Comparison of ENCODE assay signal across 21 cellular contexts in the genomic region with DNA sequence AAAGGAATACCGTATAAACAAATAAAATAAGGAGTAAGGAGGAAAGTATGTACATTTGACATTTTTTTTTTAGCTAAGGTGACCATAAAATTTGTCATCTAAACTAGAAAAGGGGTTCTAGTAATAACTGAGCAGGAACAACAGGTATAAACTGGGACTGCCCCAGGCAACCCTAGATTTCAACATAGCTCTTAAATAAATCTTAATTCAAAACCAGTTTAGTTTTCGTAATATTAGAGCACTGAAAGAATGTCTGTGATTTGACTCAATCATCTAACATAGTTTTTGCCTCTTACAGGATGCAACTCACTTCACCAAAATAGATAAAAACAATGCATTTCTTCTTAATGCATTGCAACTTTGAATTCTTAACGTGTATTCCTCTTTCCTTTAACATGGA.
DNase-seq lines count a peak whose midpoint lies in the region; ATAC-seq and TF ChIP-seq lines count a peak whose summit lies in the region.
"Had no signal": no experiment of that assay in that cellular context is flagged by ENCODE, and none has a peak within 500 bp of the region (broad histone marks: within the 10 kb centered on the region; RNA-seq: fewer than 3 reads in every experiment).

No MANE protein-coding gene starts in this region.

- TF ChIP-seq EP300 in gastroesophageal sphincter (IDR thresholded peaks at IDR 0.05) = no peak

- no peak overlapping the region for H2AFZ ChIP-seq in mammary epithelial cell (ENCODE audit: low read depth, low read length)

- H3K9ac ChIP-seq in mammary epithelial cell (ENCODE audit: insufficient read depth, low read length) = peak overlapping the region; percentile 68

- H3K4me3 ChIP-seq in left ventricle myocardium inferior (no peak overlapping the region), heart right ventricle (no peak overlapping the region), mammary epithelial cell (replicated peaks in 1 of 3; ENCODE audit: insufficient read depth in 1 of 3, low read depth in 2 of 3, low read length in 3 of 3) (peak overlapping the region in 2 of 3 experiments; percentile 4 to 15), gastroesophageal sphincter (no peak overlapping the region), WERI-Rb-1 (ENCODE audit: low read depth, low read length) (no peak overlapping the region)

- H3K27me3 ChIP-seq in left ventricle myocardium inferior (ENCODE audit: low read depth) = no peaks in the 10 kb centered on the region
- H3K27me3 ChIP-seq in heart right ventricle = no peaks in the 10 kb centered on the region
- no peaks in the 10 kb centered on the region for H3K27me3 ChIP-seq in mammary epithelial cell (ENCODE audit: insufficient read depth, low read length)
- no peaks in the 10 kb centered on the region for H3K27me3 ChIP-seq in gastroesophageal sphincter
- H3K27me3 ChIP-seq in WERI-Rb-1 (ENCODE audit: insufficient read depth, low read depth, severe bottlenecking) = no peaks in the 10 kb centered on the region

- H3K4me1 Mint-ChIP-seq in naive thymus-derived CD8-positive, alpha-beta T cell = no peaks in the 10 kb centered on the region
- H3K4me1 Mint-ChIP-seq: activated naive CD4-positive, alpha-beta T cell treated with anti-CD3 and anti-CD28 coated beads, Interleukin-2, amount 50 U/mL, for 24 hours had no signal

- peak overlapping the region; percentile 57 for H3K4me2 ChIP-seq in mammary epithelial cell (ENCODE audit: insufficient read depth, low read depth, low read length)

- no TSS peak for BruUV-seq in mammary epithelial cell (replicated peaks; lab: Mats Ljungman, UMichigan)

- no peak for DNase-seq in left ventricle myocardium inferior
- DNase-seq in heart right ventricle = no peak
- DNase-seq in mammary epithelial cell = peak; percentile 66
- no peak for DNase-seq in effector CD8-positive, alpha-beta T cell (lab: John Stamatoyannopoulos, UW)
- DNase-seq in naive thymus-derived CD8-positive, alpha-beta T cell = no peak
- DNase-seq in caudate nucleus (lab: John Stamatoyannopoulos, UW) = no peak
- no peak for DNase-seq in WERI-Rb-1
- DNase-seq: 8988T; activated CD4-positive, alpha-beta T cell treated with anti-CD3 and anti-CD28 coated beads for 48 hours; dermis blood vessel endothelial cell; DMS79 treated with DMSO at 0.1 percent for 48 hours; GDM1; glutamatergic neuron; NCI-H146; NCI-H2107; NCI-H748 treated with DMSO at 0.1 percent for 48 hours; stimulated activated CD4-positive, alpha-beta T cell treated with anti-CD3 and anti-CD28 coated beads, Interleukin-4, amount 100 ng/mL, for 1 hour had no signal

- TF ChIP-seq CTCF in left ventricle myocardium inferior (IDR thresholded peaks at IDR 0.05; ENCODE audit: borderline replicate concordance) (no peak), heart right ventricle (IDR thresholded peaks at IDR 0.05) (no peak), mammary epithelial cell (conservative IDR thresholded peaks at IDR 0.05 in 1 of 2, IDR thresholded peaks at IDR 0.05 in 1 of 2; ENCODE audit: extremely low read depth in 1 of 2, insufficient read depth in 1 of 2, low read depth in 1 of 2, low read length in 2 of 2) (no peak), gastroesophageal sphincter (IDR thresholded peaks at IDR 0.05) (no peak), WERI-Rb-1 (IDR thresholded peaks at IDR 0.05; ENCODE audit: low read depth, low read length) (no peak)

- CTCF ChIA-PET in mammary epithelial cell (lab: Charles Lee; ENCODE audit: low non-redundant PET) = no interaction called here

- H3K27ac Mint-ChIP-seq in naive thymus-derived CD8-positive, alpha-beta T cell = no peak overlapping the region
- H3K27ac Mint-ChIP-seq: activated naive CD4-positive, alpha-beta T cell treated with anti-CD3 and anti-CD28 coated beads, Interleukin-2, amount 50 U/mL, for 24 hours; T-helper 2 cell treated with Interferon-gamma antibody and Interleukin-4, amounts not matched to agents 5 μg/mL and 100 μg/mL, for 36 hours had no signal

- H3K79me2 ChIP-seq in mammary epithelial cell (ENCODE audit: insufficient read depth, low read length) = no peaks in the 10 kb centered on the region

- H3K4me3 Mint-ChIP-seq in naive thymus-derived CD8-positive, alpha-beta T cell = no peak overlapping the region
- H3K4me3 Mint-ChIP-seq: activated naive CD4-positive, alpha-beta T cell treated with anti-CD3 and anti-CD28 coated beads, Interleukin-2, amount 50 U/mL, for 24 hours; T-helper 2 cell treated with Interferon-gamma antibody and Interleukin-4, amounts not matched to agents 5 μg/mL and 100 μg/mL, for 36 hours; type B pancreatic cell had no signal

- H4K20me1 ChIP-seq in mammary epithelial cell (ENCODE audit: insufficient read depth, low read length) = no peaks in the 10 kb centered on the region

- no peaks in the 10 kb centered on the region for H3K9me3 Mint-ChIP-seq in naive thymus-derived CD8-positive, alpha-beta T cell
- H3K9me3 Mint-ChIP-seq: activated naive CD4-positive, alpha-beta T cell treated with anti-CD3 and anti-CD28 coated beads, Interleukin-2, amount 50 U/mL, for 24 hours; T-helper 2 cell treated with Interferon-gamma antibody and Interleukin-4, amounts not matched to agents 5 μg/mL and 100 μg/mL, for 36 hours; type B pancreatic cell had no signal

- H3K27me3 Mint-ChIP-seq in naive thymus-derived CD8-positive, alpha-beta T cell = peaks cover 0 to 3% (median 0%) of the 10 kb centered on the region in 5 donors
- H3K27me3 Mint-ChIP-seq: type B pancreatic cell had no signal

- POLR2A ChIA-PET in naive thymus-derived CD8-positive, alpha-beta T cell (lab: Charles Lee) = no interaction called here

- intact Hi-C loops in left ventricle myocardium inferior (cut with micrococcal nuclease) = loop anchor here (5.0 kb wide), 1 partner anchor 156 kb away; no protein-coding TSS in a partner anchor
- intact Hi-C loops in heart right ventricle (cut with DNase I) = no loop called here
- intact Hi-C loops in mammary epithelial cell (cut with micrococcal nuclease) = loop anchor here (10.0 kb wide), 1 partner anchor 1626 kb away; the partner anchor contains the start of gene UTP3

- H3K36me3 ChIP-seq in left ventricle myocardium inferior (no peaks in the 10 kb centered on the region), heart right ventricle (no peaks in the 10 kb centered on the region), mammary epithelial cell (ENCODE audit: insufficient read depth, low read length) (no peaks in the 10 kb centered on the region), gastroesophageal sphincter (no peaks in the 10 kb centered on the region), WERI-Rb-1 (no peaks in the 10 kb centered on the region)

- H3K9me3 ChIP-seq in left ventricle myocardium inferior (replicated peaks) (no peaks in the 10 kb centered on the region), heart right ventricle (no peaks in the 10 kb centered on the region), mammary epithelial cell (replicated peaks; ENCODE audit: insufficient read depth, low read length) (no peaks in the 10 kb centered on the region), gastroesophageal sphincter (no peaks in the 10 kb centered on the region), WERI-Rb-1 (ENCODE audit: severe bottlenecking) (no peaks in the 10 kb centered on the region)

- peak overlapping the region; percentile 75 for H3K27ac ChIP-seq in left ventricle myocardium inferior (replicated peaks)
- peak overlapping the region in 1 of 10 donors; percentile 66 for H3K27ac ChIP-seq in heart right ventricle
- peak overlapping the region; percentile 98 for H3K27ac ChIP-seq in mammary epithelial cell (ENCODE audit: insufficient read depth, low read depth, low read length)
- peak overlapping the region in 3 of 4 donors; percentile 64 to 72 (median 69) for H3K27ac ChIP-seq in gastroesophageal sphincter
- H3K27ac ChIP-seq in caudate nucleus (ENCODE audit: low read depth, low read length) = no peak overlapping the region
- H3K27ac ChIP-seq in WERI-Rb-1 = no peak overlapping the region

- H3K36me3 Mint-ChIP-seq in naive thymus-derived CD8-positive, alpha-beta T cell = no peaks in the 10 kb centered on the region
- H3K36me3 Mint-ChIP-seq: activated naive CD4-positive, alpha-beta T cell treated with anti-CD3 and anti-CD28 coated beads, Interleukin-2, amount 50 U/mL, for 24 hours had no signal

- ATAC-seq in heart right ventricle = no peak
- ATAC-seq in gastroesophageal sphincter = no peak
- no peak for ATAC-seq in naive thymus-derived CD8-positive, alpha-beta T cell

- dilution Hi-C loops in mammary epithelial cell (cut with HindIII; ENCODE audit: low sequenced_read_pairs) = no loop called here

- H3K4me1 ChIP-seq in left ventricle myocardium inferior = peaks cover 36% of the 10 kb centered on the region
- peaks cover 0 to 42% (median 25%) of the 10 kb centered on the region in 9 donors for H3K4me1 ChIP-seq in heart right ventricle
- H3K4me1 ChIP-seq in mammary epithelial cell (ENCODE audit: insufficient read depth, low read length) = peaks cover 36% of the 10 kb centered on the region
- peaks cover 17 to 41% (median 17%) of the 10 kb centered on the region in 3 donors for H3K4me1 ChIP-seq in gastroesophageal sphincter

- TF ChIP-seq POLR2A in gastroesophageal sphincter (IDR thresholded peaks at IDR 0.05) = no peak

- in situ Hi-C loops in mammary epithelial cell (cut with MboI; ENCODE audit: low sequenced_read_pairs in 2 of 2) = loop anchor here (10.0 to 25.0 kb wide), 2 partner anchors 174 to 701 kb away; no protein-coding TSS in a partner anchor

- 88 to 90% methylated on average over 3 of the region's 3 CpGs for WGBS in heart right ventricle, 2 donors
- 14% methylated on average over 3 of the region's 3 CpGs for WGBS in mammary epithelial cell (ENCODE audit: low coverage, missing lambda C conversion rate)
- 65 to 84% methylated on average over 3 of the region's 3 CpGs for WGBS in gastroesophageal sphincter (ENCODE audit: low coverage in 1 of 2), 2 donors

Comparison
In these comparisons a context has a peak if more than half of its experiments do, and no peak if none do; other contexts are left out.
1. intact Hi-C loops: an anchor here in left ventricle myocardium inferior (5.0 kb wide) and mammary epithelial cell (10.0 kb wide); none called in heart right ventricle.
2. H3K27ac ChIP-seq: peak in left ventricle myocardium inferior (single experiment), mammary epithelial cell (single experiment) and gastroesophageal sphincter (3 of 4); none in caudate nucleus (single experiment) and WERI-Rb-1 (single experiment).
3. H3K4me3 ChIP-seq: peak in mammary epithelial cell (2 of 3); none in left ventricle myocardium inferior (single experiment), heart right ventricle (0 of 10), gastroesophageal sphincter (0 of 2) and WERI-Rb-1 (single experiment).